In genomic region chr10:47449102-47449978, GRCh38 we compare ENCODE assay signal across 1 cellular context.
TF ChIP-seq lines count a peak whose summit lies in the region.

No MANE protein-coding gene starts in this region.

TF ChIP-seq in H1, 55 proteins besides CTCF, POLR2A, EP300 and RAD21 (continued from another document):
- TF ChIP-seq E2F6 (IDR thresholded peaks at IDR 0.05) (no peak), NRF1 (IDR thresholded peaks at IDR 0.05; ENCODE audit: low read depth, low read length) (no peak), TAF7 (optimal IDR thresholded peaks at IDR 0.05; ENCODE audit: borderline replicate concordance, low read depth, low read length) (no peak), EZH2 (IDR thresholded peaks at IDR 0.05; ENCODE audit: low read depth, low read length, severe bottlenecking) (no peak), TAF1 (IDR thresholded peaks at IDR 0.05; ENCODE audit: low read depth, low read length) (no peak), RBBP5 (IDR thresholded peaks at IDR 0.05; ENCODE audit: borderline replicate concordance, low read depth, low read length) (no peak), CBX5 (IDR thresholded peaks at IDR 0.05; ENCODE audit: low read depth, low read length) (no peak), SAP30 (IDR thresholded peaks at IDR 0.05; ENCODE audit: insufficient read depth, insufficient replicate concordance, low read length) (no peak), SRF (IDR thresholded peaks at IDR 0.05; ENCODE audit: low read depth, low read length) (no peak), CHD2 (IDR thresholded peaks at IDR 0.05; ENCODE audit: low read length) (no peak), SP2 (IDR thresholded peaks at IDR 0.05; ENCODE audit: low read length) (no peak), USF2 (IDR thresholded peaks at IDR 0.05; ENCODE audit: low read length) (no peak), BACH1 (IDR thresholded peaks at IDR 0.05; ENCODE audit: low read length) (no peak), SIN3A (conservative IDR thresholded peaks at IDR 0.05 in 1 of 2, IDR thresholded peaks at IDR 0.05 in 1 of 2; ENCODE audit: low read depth in 1 of 2, low read length in 2 of 2) (no peak), CREB1 (IDR thresholded peaks at IDR 0.05) (no peak)
- TF ChIP-seq, protein P1, sequence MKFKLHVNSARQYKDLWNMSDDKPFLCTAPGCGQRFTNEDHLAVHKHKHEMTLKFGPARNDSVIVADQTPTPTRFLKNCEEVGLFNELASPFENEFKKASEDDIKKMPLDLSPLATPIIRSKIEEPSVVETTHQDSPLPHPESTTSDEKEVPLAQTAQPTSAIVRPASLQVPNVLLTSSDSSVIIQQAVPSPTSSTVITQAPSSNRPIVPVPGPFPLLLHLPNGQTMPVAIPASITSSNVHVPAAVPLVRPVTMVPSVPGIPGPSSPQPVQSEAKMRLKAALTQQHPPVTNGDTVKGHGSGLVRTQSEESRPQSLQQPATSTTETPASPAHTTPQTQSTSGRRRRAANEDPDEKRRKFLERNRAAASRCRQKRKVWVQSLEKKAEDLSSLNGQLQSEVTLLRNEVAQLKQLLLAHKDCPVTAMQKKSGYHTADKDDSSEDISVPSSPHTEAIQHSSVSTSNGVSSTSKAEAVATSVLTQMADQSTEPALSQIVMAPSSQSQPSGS (IDR thresholded peaks at IDR 0.05; ENCODE audit: low read length), result no peak
- TF ChIP-seq, protein P2, sequence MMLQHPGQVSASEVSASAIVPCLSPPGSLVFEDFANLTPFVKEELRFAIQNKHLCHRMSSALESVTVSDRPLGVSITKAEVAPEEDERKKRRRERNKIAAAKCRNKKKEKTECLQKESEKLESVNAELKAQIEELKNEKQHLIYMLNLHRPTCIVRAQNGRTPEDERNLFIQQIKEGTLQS (IDR thresholded peaks at IDR 0.05; ENCODE audit: insufficient read depth, low read depth, low read length), result no peak
TF ChIP-seq in H1: peak in this region for 0.
